ENCODE assay signal across 8 cellular contexts in genomic region chr2:226773291-226773690, GRCh38. TPM values are rescaled to one million over a fixed set of nuclear protein-coding genes. Genes with fewer than 3 reads are reported as not detected.
DNase-seq lines count a peak whose midpoint lies in the region; ATAC-seq and TF ChIP-seq lines count a peak whose summit lies in the region.
"Had no signal": no experiment of that assay in that cellular context is flagged by ENCODE, and none has a peak within 500 bp of the region (broad histone marks: within the 10 kb centered on the region; RNA-seq: fewer than 3 reads in every experiment).

No MANE protein-coding gene starts in this region.

- H3K4me1 Mint-ChIP-seq in activated CD8-positive, alpha-beta T cell treated with anti-CD3 and anti-CD28 coated beads, Interleukin-2, amount 10 ng/mL, durations not matched to agents 7 days and 5 days (ENCODE audit: low read depth), result peaks cover 37% of the 10 kb centered on the region

- no peaks in the 10 kb centered on the region for H3K9me3 ChIP-seq in gastrocnemius medialis

- H3K27ac Mint-ChIP-seq in activated CD8-positive, alpha-beta T cell treated with anti-CD3 and anti-CD28 coated beads, Interleukin-2, amount 10 ng/mL, durations not matched to agents 7 days and 5 days, result peak overlapping the region; percentile 55

- in situ Hi-C loops in gastrocnemius medialis (cut with MboI; ENCODE audit: low sequenced_read_pairs in 4 of 4), result loop anchor here in 2 of 4 donors (10.0 kb wide), 1 partner anchor 98 kb away; no protein-coding TSS in a partner anchor

- TF ChIP-seq CTCF in gastrocnemius medialis (IDR thresholded peaks at IDR 0.05 in 4 of 5, conservative IDR thresholded peaks at IDR 0.05 in 1 of 5), result no peak

- no peaks in the 10 kb centered on the region for H3K27me3 ChIP-seq in gastrocnemius medialis

- peak overlapping the region; percentile 82 to 91 (median 83) for H3K27ac ChIP-seq in gastrocnemius medialis

- intact Hi-C loops in gastrocnemius medialis (cut with DNase I; ENCODE audit: low total_unique reads), result no loop called here

- H3K27me3 Mint-ChIP-seq in activated CD8-positive, alpha-beta T cell treated with anti-CD3 and anti-CD28 coated beads, Interleukin-2, amount 10 ng/mL, durations not matched to agents 7 days and 5 days (ENCODE audit: low read depth), result no peaks in the 10 kb centered on the region

- POLR2A ChIA-PET in activated CD8-positive, alpha-beta T cell treated with anti-CD3 and anti-CD28 coated beads, Interleukin-2, amount 10 ng/mL, durations not matched to agents 7 days and 5 days (lab: Charles Lee), result interaction anchor here (1.1 to 1.3 kb wide), 2 partner anchors 17 to 19 kb away, joined by 3 to 5 read pairs; no protein-coding TSS in a partner anchor

- TF ChIP-seq POLR2A in gastrocnemius medialis (IDR thresholded peaks at IDR 0.05), result no peak

- H3K36me3 Mint-ChIP-seq in activated CD8-positive, alpha-beta T cell treated with anti-CD3 and anti-CD28 coated beads, Interleukin-2, amount 10 ng/mL, durations not matched to agents 7 days and 5 days (ENCODE audit: low read depth), result peaks cover 32% of the 10 kb centered on the region

- peaks cover 55% of the 10 kb centered on the region in 2 donors for H3K4me1 ChIP-seq in gastrocnemius medialis

- H3K4me3 Mint-ChIP-seq in activated CD8-positive, alpha-beta T cell treated with anti-CD3 and anti-CD28 coated beads, Interleukin-2, amount 10 ng/mL, durations not matched to agents 7 days and 5 days, result no peak overlapping the region

- no peaks in the 10 kb centered on the region for H3K36me3 ChIP-seq in gastrocnemius medialis

- ATAC-seq in GM19351 (IDR thresholded peaks at IDR 0.05; ENCODE audit: unreplicated experiment) (peak; percentile 9), HG02870 (IDR thresholded peaks at IDR 0.05; ENCODE audit: unreplicated experiment) (peak; percentile 18), gastrocnemius medialis (no peak)
- ATAC-seq in activated CD8-positive, alpha-beta T cell treated with anti-CD3 and anti-CD28 coated beads, Interleukin-2, amount 10 ng/mL, durations not matched to agents 7 days and 5 days, result peak; percentile 12
- ATAC-seq: Panc1 had no signal

- no peak for DNase-seq in activated CD8-positive, alpha-beta T cell treated with anti-CD3 and anti-CD28 coated beads, Interleukin-2, amount 10 ng/mL, durations not matched to agents 7 days and 5 days
- DNase-seq in gastrocnemius medialis, result no peak
- no peak for DNase-seq in NCI-H524 treated with DMSO at 0.1 percent for 48 hours (lab: John Stamatoyannopoulos, UW)
- no peak for DNase-seq in superior temporal gyrus (ENCODE audit: extremely low spot score)
- DNase-seq in NCI-H2107 (lab: John Stamatoyannopoulos, UW), result no peak

- H3K4me3 ChIP-seq in gastrocnemius medialis, result peak overlapping the region; percentile 7 to 40 (median 26)

- CTCF ChIA-PET in activated CD8-positive, alpha-beta T cell treated with anti-CD3 and anti-CD28 coated beads, Interleukin-2, amount 10 ng/mL, durations not matched to agents 7 days and 5 days (lab: Charles Lee), result interaction anchor here (0.6 to 4.9 kb wide), 4 partner anchors 17 to 345 kb away, joined by 3 to 36 read pairs (median 8); partner anchors contain the start of gene IRS1

- H3K9me3 Mint-ChIP-seq in activated CD8-positive, alpha-beta T cell treated with anti-CD3 and anti-CD28 coated beads, Interleukin-2, amount 10 ng/mL, durations not matched to agents 7 days and 5 days (ENCODE audit: insufficient read depth), result peaks cover 19% of the 10 kb centered on the region

RNA-seq across cellular contexts. Expression of gene IRS1, which starts 26.3 kb away (rescaled TPM):
- total RNA-seq in activated CD8-positive, alpha-beta T cell treated with anti-CD3 and anti-CD28 coated beads, Interleukin-2, amount 10 ng/mL, durations not matched to agents 7 days and 5 days, result 1 to 10 TPM; 7.3 to 9.6 TPM
- total RNA-seq in gastrocnemius medialis, result 10 to 100 TPM in 1 of 4 donors, 1 to 10 TPM in 3; 2.2 to 71.1 (median 6.3) TPM

Comparison
In these comparisons a context has a peak if more than half of its experiments do, and no peak if none do; other contexts are left out.
1. ATAC-seq: peak in GM19351 (single experiment), HG02870 (single experiment) and activated CD8-positive, alpha-beta T cell treated with anti-CD3 and anti-CD28 coated beads, Interleukin-2, amount 10 ng/mL, durations not matched to agents 7 days and 5 days (single experiment); none in gastrocnemius medialis (0 of 2).